Comparison of ENCODE assay signal across 8 cellular contexts in the genomic region with DNA sequence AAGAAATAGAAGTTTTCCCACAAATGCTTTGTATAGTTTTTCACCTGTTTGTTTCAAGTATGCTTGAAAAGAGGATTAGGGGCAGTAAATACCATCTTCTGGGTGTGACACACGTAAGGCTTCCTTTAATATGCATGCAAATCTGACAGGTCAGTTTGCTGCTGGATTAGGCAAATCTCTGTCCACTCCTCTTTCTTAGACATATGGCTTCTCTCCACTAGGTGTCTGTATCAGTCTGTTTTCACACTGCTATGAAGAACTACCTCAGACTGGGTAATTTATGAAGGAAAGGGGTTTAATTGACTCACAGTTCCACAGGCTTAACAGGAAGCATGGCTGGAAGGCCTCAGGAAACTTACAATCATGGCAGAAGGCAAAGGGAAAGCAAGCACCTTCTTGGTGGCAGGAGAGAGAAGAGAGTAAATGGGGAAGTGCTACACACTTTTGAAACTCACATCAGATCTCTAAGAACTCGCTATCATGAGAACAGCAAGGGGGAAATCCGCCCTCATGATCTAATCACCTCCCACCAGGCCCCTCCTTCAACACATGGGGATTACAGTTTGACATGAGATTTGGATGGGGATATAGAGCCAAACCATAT.
A peak's percentile ranks its signal among the peaks of the same experiment; 100 is the strongest.
DNase-seq lines count a peak whose midpoint lies in the region; ATAC-seq, FAIRE-seq and TF ChIP-seq lines count a peak whose summit lies in the region.

No MANE protein-coding gene starts in this region.

- POLR2A ChIA-PET in H1 (lab: Charles Lee; ENCODE audit: partially characterized antibody), result no interaction called here

- WGBS in H1 (ENCODE audit: extremely low coverage in 1 of 2, insufficient coverage in 1 of 2, insufficient read length in 1 of 2, insufficient replicate concordance in 2 of 2, low coverage in 1 of 2, low lambda C conversion rate in 2 of 2, missing lambda C conversion rate in 1 of 2), 2 experiments, result 79% methylated on average over 3 of the region's 3 CpGs; no CpG with 5 or more reads in 1 of the 2 experiments
- WGBS in testis, 2 donors, result 70 to 78% methylated on average over 3 of the region's 3 CpGs

- H3K18ac ChIP-seq in H1 (ENCODE audit: extremely low read depth, low read length), result no peak overlapping the region

- DNase-seq in GM12865 (ENCODE audit: low read depth), result peak; percentile 53
- DNase-seq in HTR-8/SVneo (ENCODE audit: insufficient read length, low spot score), result no peak
- no peak for DNase-seq in H1 (ENCODE audit: low read depth in 1 of 2, low spot score in 2 of 2)
- DNase-seq in NCI-H2107 (lab: John Stamatoyannopoulos, UW), result no peak
- no peak for DNase-seq in testis
- DNase-seq in T1000 (lab: John Stamatoyannopoulos, UW), result no peak
- DNase-seq in omental fat pad (ENCODE audit: low spot score), result no peak

- no peak overlapping the region for H4K91ac ChIP-seq in H1 (replicated peaks; ENCODE audit: insufficient read length, low read length)

- peak; percentile 51 for FAIRE-seq in HTR-8/SVneo (lab: Jason Lieb, UNC)
- FAIRE-seq in H1 (lab: Jason Lieb, UNC), result peak; percentile 39

- H3K36me3 ChIP-seq in H1 (ENCODE audit: control insufficient read depth in 2 of 4, insufficient read depth in 4 of 4, low read length in 3 of 4) (no peaks in the 10 kb centered on the region), testis (ENCODE audit: low read depth, missing control alignments) (no peaks in the 10 kb centered on the region)

- H3K4me1 ChIP-seq in H1 (replicated peaks in 1 of 4; ENCODE audit: control insufficient read depth in 3 of 4, insufficient read depth in 4 of 4, low read length in 3 of 4) (peaks cover 0 to 5% (median 0%) of the 10 kb centered on the region in 4 experiments; a peak in 1 of 7 replicates), testis (no peaks in the 10 kb centered on the region)

- H2BK15ac ChIP-seq in H1 (ENCODE audit: low read length), result no peak overlapping the region

- no peak overlapping the region for H4K5ac ChIP-seq in H1 (ENCODE audit: insufficient read length, low read depth, low read length)

- no peak overlapping the region for H3K56ac ChIP-seq in H1 (replicated peaks; ENCODE audit: insufficient read length, low read depth, low read length)

- H2BK5ac ChIP-seq in H1 (ENCODE audit: low read depth, low read length), result no peak overlapping the region

- H3K23ac ChIP-seq in H1 (ENCODE audit: insufficient read length), result no peak overlapping the region

- H2BK120ac ChIP-seq in H1 (replicated peaks; ENCODE audit: low read depth, low read length), result no peak overlapping the region

- no peak overlapping the region for H3K14ac ChIP-seq in H1 (ENCODE audit: insufficient read length)

- no peaks in the 10 kb centered on the region for H3K23me2 ChIP-seq in H1 (ENCODE audit: low read depth, low read length)

- H3K79me2 ChIP-seq in H1 (ENCODE audit: control insufficient read depth in 1 of 2, insufficient read depth in 2 of 2, low read length in 2 of 2), result no peaks in the 10 kb centered on the region

- H3K27ac ChIP-seq in H1 (ENCODE audit: low read depth, low read length), result no peak overlapping the region
- no peak overlapping the region for H3K27ac ChIP-seq in testis

- TF ChIP-seq RAD21 in H1 (IDR thresholded peaks at IDR 0.05 in 1 of 2, conservative IDR thresholded peaks at IDR 0.05 in 1 of 2; ENCODE audit: low read depth in 2 of 2, low read length in 2 of 2), result peak; percentile 46 to 51; a peak in 3 of 4 replicates

- intact Hi-C loops in testis (cut with DNase I; ENCODE audit: low total_unique reads), result no loop called here

- H4K20me1 ChIP-seq in H1 (replicated peaks in 1 of 2; ENCODE audit: control insufficient read depth in 1 of 2, insufficient read depth in 2 of 2, low read length in 2 of 2), result no peaks in the 10 kb centered on the region

- H3K9me3 ChIP-seq in H1 (ENCODE audit: insufficient read depth in 2 of 2, low read depth in 1 of 2, low read length in 1 of 2), result no peaks in the 10 kb centered on the region
- H3K9me3 ChIP-seq in testis, result no peaks in the 10 kb centered on the region

- H2AFZ ChIP-seq in H1 (ENCODE audit: low read length), result no peak overlapping the region

- TF ChIP-seq CTCF in GM12865 (IDR thresholded peaks at IDR 0.05; ENCODE audit: insufficient read depth, low read depth, low read length, missing control alignments) (no peak), H1 (IDR thresholded peaks at IDR 0.05; ENCODE audit: control extremely low read depth in 1 of 3, insufficient read depth in 1 of 3, low read depth in 1 of 3, low read length in 3 of 3) (peak in 2 of 3 experiments; percentile 3 to 32; a peak in 2 of 4 replicates), testis (IDR thresholded peaks at IDR 0.05) (no peak), omental fat pad (IDR thresholded peaks at IDR 0.05) (no peak)

- H3K27me3 ChIP-seq in H1 (replicated peaks in 1 of 4; ENCODE audit: control insufficient read depth in 3 of 4, extremely low read depth in 1 of 4, insufficient read depth in 3 of 4, low read length in 3 of 4) (no peaks in the 10 kb centered on the region), testis (no peaks in the 10 kb centered on the region)

- no peak overlapping the region for H3K4ac ChIP-seq in H1 (replicated peaks; ENCODE audit: insufficient read length, low read depth, low read length)

- H2BK20ac ChIP-seq in H1 (ENCODE audit: low read length), result no peak overlapping the region

- H3K79me1 ChIP-seq in H1 (ENCODE audit: low read depth, low read length), result no peaks in the 10 kb centered on the region

- H2AK5ac ChIP-seq in H1 (ENCODE audit: low read depth, low read length), result no peak overlapping the region

- CTCF ChIA-PET in H1 (lab: Charles Lee; ENCODE audit: partially characterized antibody), result interaction anchor here (1.0 to 1.4 kb wide), 2 partner anchors 42 to 86 kb away, joined by 4 to 5 read pairs; no protein-coding TSS in a partner anchor

- TF ChIP-seq EP300 in H1 (IDR thresholded peaks at IDR 0.05; ENCODE audit: borderline replicate concordance in 1 of 2, low read depth in 2 of 2, low read length in 2 of 2), result no peak

- no peak overlapping the region for H3K4me2 ChIP-seq in H1 (ENCODE audit: insufficient read depth in 1 of 2, low read depth in 2 of 2, low read length in 2 of 2)

- no peak overlapping the region for H4K8ac ChIP-seq in H1 (ENCODE audit: extremely low read depth, insufficient read depth, low read length)

- ATAC-seq in GM21528 (IDR thresholded peaks at IDR 0.05; ENCODE audit: low FRiP score, unreplicated experiment) (peak; percentile 83), omental fat pad (ENCODE audit: low FRiP score) (no peak)

- H3K9ac ChIP-seq in H1 (replicated peaks in 1 of 4; ENCODE audit: extremely low read depth in 1 of 4, low read depth in 3 of 4, low read length in 3 of 4), result no peak overlapping the region

- H2BK12ac ChIP-seq in H1 (ENCODE audit: low read depth, low read length), result no peak overlapping the region

- TF ChIP-seq POLR2A in H1 (IDR thresholded peaks at IDR 0.05; ENCODE audit: control extremely low read depth in 1 of 2, low read depth in 2 of 2, low read length in 2 of 2), result no peak
- no peak for TF ChIP-seq POLR2A in testis (IDR thresholded peaks at IDR 0.05)

- no peak overlapping the region for H3K4me3 ChIP-seq in GM12865 (ENCODE audit: low read depth, low read length)
- H3K4me3 ChIP-seq in H1 (ENCODE audit: extremely low read depth in 1 of 4, insufficient read depth in 2 of 4, low read depth in 3 of 4, low read length in 4 of 4), result no peak overlapping the region
- H3K4me3 ChIP-seq in testis, result no peak overlapping the region

TF ChIP-seq in H1, 55 proteins besides CTCF, POLR2A, EP300 and RAD21:
- no peak for TF ChIP-seq TCF12 (IDR thresholded peaks at IDR 0.05; ENCODE audit: low read depth, low read length)
- no peak for TF ChIP-seq TAF7 (optimal IDR thresholded peaks at IDR 0.05; ENCODE audit: borderline replicate concordance, low read depth, low read length)
- TF ChIP-seq SAP30 (IDR thresholded peaks at IDR 0.05; ENCODE audit: insufficient read depth, insufficient replicate concordance, low read length), result no peak
- TF ChIP-seq FOSL1 (IDR thresholded peaks at IDR 0.05; ENCODE audit: insufficient read depth, low read depth, low read length), result no peak
- no peak for TF ChIP-seq SIN3A (conservative IDR thresholded peaks at IDR 0.05 in 1 of 2, IDR thresholded peaks at IDR 0.05 in 1 of 2; ENCODE audit: low read depth in 1 of 2, low read length in 2 of 2)
- TF ChIP-seq ASH2L (IDR thresholded peaks at IDR 0.05; ENCODE audit: low read length), result no peak
- TF ChIP-seq ZNF274 (IDR thresholded peaks at IDR 0.05; ENCODE audit: borderline replicate concordance, extremely low read depth, low read length), result no peak
- no peak for TF ChIP-seq CREB1 (IDR thresholded peaks at IDR 0.05)
- TF ChIP-seq SP4 (IDR thresholded peaks at IDR 0.05; ENCODE audit: low read length), result no peak
- TF ChIP-seq SP2 (IDR thresholded peaks at IDR 0.05; ENCODE audit: low read length), result no peak
- no peak for TF ChIP-seq KDM5A (IDR thresholded peaks at IDR 0.05; ENCODE audit: low read length)

Comparison
In these comparisons a context has a peak if more than half of its experiments do, and no peak if none do; other contexts are left out.
1. CTCF ChIP-seq: peak in H1 (2 of 3); none in GM12865 (single experiment), testis (0 of 3) and omental fat pad (0 of 3).